ENCODE assay signal across 1 cellular context in genomic region chr11:67629386-67630229, GRCh38.
A peak's percentile ranks its signal among the peaks of the same experiment; 100 is the strongest.
TF ChIP-seq lines count a peak whose summit lies in the region.

Gene NUDT8, minus strand, starts transcription at chr11:67629937. Its CDS starts 26 bp downstream, at chr11:67629911.

TF ChIP-seq in GM12878, 131 proteins besides CTCF, POLR2A, EP300 and RAD21 (continued from another document):
- TF ChIP-seq, protein P1, sequence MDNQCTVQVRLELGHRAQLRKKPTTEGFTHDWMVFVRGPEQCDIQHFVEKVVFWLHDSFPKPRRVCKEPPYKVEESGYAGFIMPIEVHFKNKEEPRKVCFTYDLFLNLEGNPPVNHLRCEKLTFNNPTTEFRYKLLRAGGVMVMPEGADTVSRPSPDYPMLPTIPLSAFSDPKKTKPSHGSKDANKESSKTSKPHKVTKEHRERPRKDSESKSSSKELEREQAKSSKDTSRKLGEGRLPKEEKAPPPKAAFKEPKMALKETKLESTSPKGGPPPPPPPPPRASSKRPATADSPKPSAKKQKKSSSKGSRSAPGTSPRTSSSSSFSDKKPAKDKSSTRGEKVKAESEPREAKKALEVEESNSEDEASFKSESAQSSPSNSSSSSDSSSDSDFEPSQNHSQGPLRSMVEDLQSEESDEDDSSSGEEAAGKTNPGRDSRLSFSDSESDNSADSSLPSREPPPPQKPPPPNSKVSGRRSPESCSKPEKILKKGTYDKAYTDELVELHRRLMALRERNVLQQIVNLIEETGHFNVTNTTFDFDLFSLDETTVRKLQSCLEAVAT (IDR thresholded peaks at IDR 0.05) = no peak
- peak; percentile 93; the same call in 1 of the 2 replicates for TF ChIP-seq TCF3 (IDR thresholded peaks at IDR 0.05; ENCODE audit: borderline replicate concordance, insufficient read depth, low read depth, low read length)
- TF ChIP-seq HSF1 (IDR thresholded peaks at IDR 0.05; ENCODE audit: low read depth, low read length) = no peak
- no peak for TF ChIP-seq IRF3 (IDR thresholded peaks at IDR 0.05)
